In the genomic region with DNA sequence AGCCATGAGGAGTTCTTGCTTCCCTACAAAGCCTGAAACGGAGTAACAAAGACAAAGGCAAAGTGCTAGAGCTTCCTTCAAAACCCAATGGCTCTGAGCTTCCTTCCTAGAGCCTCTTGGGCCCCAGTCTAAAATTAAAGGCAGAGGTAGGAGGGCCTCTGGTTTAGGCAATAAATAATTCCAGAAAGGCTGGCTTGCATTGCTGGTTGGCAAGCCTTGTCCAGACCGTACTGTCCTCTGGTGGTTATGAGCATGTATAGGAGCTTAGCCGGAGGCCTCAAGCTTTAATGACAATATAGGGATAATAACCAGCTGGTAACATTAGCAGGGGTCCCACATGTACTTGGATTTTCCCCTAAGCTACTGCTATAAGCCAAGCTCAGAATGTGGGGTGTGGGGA, we compare ENCODE assay signal across 10 cellular contexts.
DNase-seq lines count a peak whose midpoint lies in the region; ATAC-seq and TF ChIP-seq lines count a peak whose summit lies in the region.
"Had no signal": no experiment of that assay in that cellular context is flagged by ENCODE, and none has a peak within 500 bp of the region (broad histone marks: within the 10 kb centered on the region; RNA-seq: fewer than 3 reads in every experiment).

No MANE protein-coding gene starts in this region.

- H3K36me3 ChIP-seq in Panc1 (ENCODE audit: control insufficient read depth, insufficient read depth, low read length) (no peaks in the 10 kb centered on the region), fibroblast of lung (ENCODE audit: control insufficient read depth, insufficient read depth, low read length) (no peaks in the 10 kb centered on the region), neutrophil (no peaks in the 10 kb centered on the region)
- H3K36me3 ChIP-seq: esophagus squamous epithelium had no signal

- no peaks in the 10 kb centered on the region for H3K9me3 ChIP-seq in Panc1 (ENCODE audit: control insufficient read depth, insufficient read depth, low read depth, low read length)
- H3K9me3 ChIP-seq in fibroblast of lung (ENCODE audit: control insufficient read depth, insufficient read depth, low read depth, low read length) = no peaks in the 10 kb centered on the region
- no peaks in the 10 kb centered on the region for H3K9me3 ChIP-seq in neutrophil
- H3K9me3 ChIP-seq: esophagus squamous epithelium had no signal

- no peaks in the 10 kb centered on the region for H3K27me3 ChIP-seq in Panc1 (ENCODE audit: control insufficient read depth, insufficient read depth, low read length)
- H3K27me3 ChIP-seq in fibroblast of lung (ENCODE audit: control insufficient read depth, insufficient read depth, low read length) = no peaks in the 10 kb centered on the region
- no peaks in the 10 kb centered on the region for H3K27me3 ChIP-seq in neutrophil
- H3K27me3 ChIP-seq: esophagus squamous epithelium had no signal

- no TSS peak for BruUV-seq in Panc1 (replicated peaks; lab: Mats Ljungman, UMichigan)

- CTCF ChIA-PET in Panc1 (lab: Charles Lee) = no interaction called here

- in situ Hi-C loops in Panc1 (cut with HindIII; ENCODE audit: low pct_unique_long_range_greater_than_20kb, low sequenced_read_pairs) = no loop called here

- ATAC-seq in Panc1 (no peak), GM21786 (IDR thresholded peaks at IDR 0.05; ENCODE audit: unreplicated experiment) (no peak), GM21619 (IDR thresholded peaks at IDR 0.05; ENCODE audit: unreplicated experiment) (no peak), GM21529 (IDR thresholded peaks at IDR 0.05; ENCODE audit: unreplicated experiment) (no peak)
- ATAC-seq: PC-3 had no signal

- DNase-seq in AG10803 (ENCODE audit: low read depth) (no peak), Panc1 (ENCODE audit: low read depth, low spot score) (no peak), fibroblast of lung (ENCODE audit: low read depth in 2 of 2) (no peak), NCI-H69 (lab: John Stamatoyannopoulos, UW) (no peak)
- DNase-seq: esophagus squamous epithelium had no signal

- TF ChIP-seq CTCF in AG10803 (conservative IDR thresholded peaks at IDR 0.05; ENCODE audit: low read length) (peak; percentile 66), Panc1 (IDR thresholded peaks at IDR 0.05) (peak; percentile 7; the same call in 1 of the 2 replicates), fibroblast of lung (conservative IDR thresholded peaks at IDR 0.05 in 1 of 2, IDR thresholded peaks at IDR 0.05 in 1 of 2; ENCODE audit: low read depth in 1 of 2, low read length in 2 of 2) (peak; percentile 24 to 46), neutrophil (IDR thresholded peaks at IDR 0.05) (no peak)

- H3K4me1 ChIP-seq in Panc1 (ENCODE audit: control insufficient read depth, insufficient read depth, low read length) (no peaks in the 10 kb centered on the region), fibroblast of lung (ENCODE audit: control insufficient read depth, extremely low read depth, insufficient read depth, low read length) (no peaks in the 10 kb centered on the region), neutrophil (ENCODE audit: control insufficient read depth in 1 of 2, insufficient read depth in 1 of 2, low read depth in 1 of 2, low read length in 1 of 2) (peaks cover 22 to 24% of the 10 kb centered on the region in 2 experiments)

- H2AFZ ChIP-seq in fibroblast of lung (ENCODE audit: low read length) = no peak overlapping the region

- POLR2A ChIA-PET in Panc1 (lab: Charles Lee) = no interaction called here

- no peak overlapping the region for H3K9ac ChIP-seq in fibroblast of lung (ENCODE audit: insufficient read depth, low read length)

- no peak overlapping the region for H3K4me2 ChIP-seq in fibroblast of lung (ENCODE audit: extremely low read depth, insufficient read depth, low read length)

- H3K27ac ChIP-seq in Panc1 (ENCODE audit: low read length) (no peak overlapping the region), fibroblast of lung (ENCODE audit: insufficient read depth, low read length) (no peak overlapping the region), neutrophil (peak overlapping the region; percentile 60)

- H3K4me3 ChIP-seq in AG10803 (ENCODE audit: low read length) (no peak overlapping the region), Panc1 (ENCODE audit: low read depth in 2 of 2, low read length in 2 of 2) (no peak overlapping the region), fibroblast of lung (replicated peaks in 1 of 4; ENCODE audit: control extremely low read depth in 1 of 4, insufficient read depth in 1 of 4, low read depth in 3 of 4, low read length in 4 of 4) (no peak overlapping the region), neutrophil (ENCODE audit: low read depth in 1 of 2, low read length in 1 of 2) (no peak overlapping the region)
- H3K4me3 ChIP-seq: esophagus squamous epithelium had no signal

- intact Hi-C loops in Panc1 (cut with micrococcal nuclease; ENCODE audit: unreplicated experiment) = no loop called here

- H3K79me2 ChIP-seq in fibroblast of lung (ENCODE audit: control insufficient read depth, insufficient read depth, low read length) = no peaks in the 10 kb centered on the region

- no peaks in the 10 kb centered on the region for H4K20me1 ChIP-seq in fibroblast of lung (ENCODE audit: control insufficient read depth, extremely low read depth, insufficient read depth, low read length)
